ENCODE assay signal across 33 cellular contexts in genomic region chr7:101432316-101432715, GRCh38.
"Had no signal": no experiment of that assay in that cellular context is flagged by ENCODE, and none has a peak within 500 bp of the region (broad histone marks: within the 10 kb centered on the region; RNA-seq: fewer than 3 reads in every experiment).

No MANE protein-coding gene starts in this region.

- H3K36me3 Mint-ChIP-seq: activated naive CD4-positive, alpha-beta T cell treated with anti-CD3 and anti-CD28 coated beads, Interleukin-2, amount 50 U/mL, for 24 hours; activated naive CD8-positive, alpha-beta T cell treated with anti-CD3 and anti-CD28 coated beads for 36 hours had no signal

- H3K36me3 ChIP-seq: adrenal gland, colonic mucosa, esophagus squamous epithelium, gastroesophageal sphincter, WERI-Rb-1 had no signal

- H3K9me3 Mint-ChIP-seq: activated B cell treated with CpG ODN at 0.5 μM for 24 hours; activated CD8-positive, alpha-beta T cell treated with anti-CD3 and anti-CD28 coated beads for 36 hours; activated naive CD4-positive, alpha-beta T cell treated with anti-CD3 and anti-CD28 coated beads for 36 hours; activated naive CD4-positive, alpha-beta T cell treated with anti-CD3 and anti-CD28 coated beads, Interleukin-2, amount 50 U/mL, for 24 hours; activated naive CD8-positive, alpha-beta T cell treated with anti-CD3 and anti-CD28 coated beads for 36 hours; activated naive CD8-positive, alpha-beta T cell treated with anti-CD3 and anti-CD28 coated beads, Interleukin-2, amount 50 U/mL, for 24 hours; activated T-helper 1 cell treated with anti-CD3 and anti-CD28 coated beads, Interleukin-12 subunit alpha, Interleukin-12 subunit beta, Interleukin-2, Interleukin-4 antibody, amounts not matched to agents 30 ng/mL and 10 ng/mL and 1 ng/mL, durations not matched to agents 14 hours and 24 hours and 36 hours; activated T-helper 2 cell treated with anti-CD3 and anti-CD28 coated beads, Interferon-gamma antibody, Interleukin-2, Interleukin-4, amounts not matched to agents 10 μg/mL and 5 μg/mL and 100 μg/mL, durations not matched to agents 14 hours and 24 hours and 36 hours; T-helper 2 cell treated with Interferon-gamma antibody and Interleukin-4, amounts not matched to agents 5 μg/mL and 100 μg/mL, for 36 hours had no signal

- H3K4me1 ChIP-seq: adrenal gland, body of pancreas, colonic mucosa, esophagus squamous epithelium, gastroesophageal sphincter had no signal

- FAIRE-seq: endometrium, endothelial cell of umbilical vein had no signal

- H3K27me3 ChIP-seq: adrenal gland, body of pancreas, colonic mucosa had no signal

- H3K4me3 ChIP-seq: adrenal gland, body of pancreas, colonic mucosa, esophagus squamous epithelium, gastroesophageal sphincter had no signal

- H3K9me3 ChIP-seq: adrenal gland, body of pancreas, colonic mucosa, esophagus squamous epithelium, gastroesophageal sphincter had no signal

- H3K27ac Mint-ChIP-seq: activated B cell treated with CpG ODN at 0.5 μM for 24 hours; activated CD8-positive, alpha-beta T cell treated with anti-CD3 and anti-CD28 coated beads for 36 hours; activated naive CD4-positive, alpha-beta T cell treated with anti-CD3 and anti-CD28 coated beads for 36 hours; activated naive CD4-positive, alpha-beta T cell treated with anti-CD3 and anti-CD28 coated beads, Interleukin-2, amount 50 U/mL, for 24 hours; activated naive CD8-positive, alpha-beta T cell treated with anti-CD3 and anti-CD28 coated beads for 36 hours; activated naive CD8-positive, alpha-beta T cell treated with anti-CD3 and anti-CD28 coated beads, Interleukin-2, amount 50 U/mL, for 24 hours; activated T-helper 1 cell treated with anti-CD3 and anti-CD28 coated beads, Interleukin-12 subunit alpha, Interleukin-12 subunit beta, Interleukin-2, Interleukin-4 antibody, amounts not matched to agents 30 ng/mL and 10 ng/mL and 1 ng/mL, durations not matched to agents 14 hours and 24 hours and 36 hours; activated T-helper 2 cell treated with anti-CD3 and anti-CD28 coated beads, Interferon-gamma antibody, Interleukin-2, Interleukin-4, amounts not matched to agents 10 μg/mL and 5 μg/mL and 100 μg/mL, durations not matched to agents 14 hours and 24 hours and 36 hours; T-helper 17 cell; T-helper 2 cell treated with Interferon-gamma antibody and Interleukin-4, amounts not matched to agents 5 μg/mL and 100 μg/mL, for 36 hours had no signal

- H3K4me3 Mint-ChIP-seq: activated B cell treated with CpG ODN at 0.5 μM for 24 hours; activated CD8-positive, alpha-beta T cell treated with anti-CD3 and anti-CD28 coated beads for 36 hours; activated naive CD4-positive, alpha-beta T cell treated with anti-CD3 and anti-CD28 coated beads for 36 hours; activated naive CD4-positive, alpha-beta T cell treated with anti-CD3 and anti-CD28 coated beads, Interleukin-2, amount 50 U/mL, for 24 hours; activated naive CD8-positive, alpha-beta T cell treated with anti-CD3 and anti-CD28 coated beads for 36 hours; activated naive CD8-positive, alpha-beta T cell treated with anti-CD3 and anti-CD28 coated beads, Interleukin-2, amount 50 U/mL, for 24 hours; activated T-helper 1 cell treated with anti-CD3 and anti-CD28 coated beads, Interleukin-12 subunit alpha, Interleukin-12 subunit beta, Interleukin-2, Interleukin-4 antibody, amounts not matched to agents 30 ng/mL and 10 ng/mL and 1 ng/mL, durations not matched to agents 14 hours and 24 hours and 36 hours; T-helper 17 cell; T-helper 2 cell treated with Interferon-gamma antibody and Interleukin-4, amounts not matched to agents 5 μg/mL and 100 μg/mL, for 36 hours had no signal

- ATAC-seq: activated CD4-positive, CD25-positive, alpha-beta regulatory T cell treated with anti-CD3 and anti-CD28 coated beads, Interleukin-2, amount 50 U/mL, for 24 hours; activated CD8-positive, alpha-beta T cell treated with anti-CD3 and anti-CD28 coated beads for 36 hours; activated naive CD8-positive, alpha-beta T cell treated with anti-CD3 and anti-CD28 coated beads, Interleukin-2, amount 50 U/mL, for 24 hours; body of pancreas; gastroesophageal sphincter; T-helper 17 cell had no signal

- H3K27ac ChIP-seq: adrenal gland, body of pancreas, colonic mucosa, epithelial cell of prostate, esophagus squamous epithelium, gastroesophageal sphincter, WERI-Rb-1 had no signal

- DNase-seq: activated B cell treated with CpG ODN at 0.5 μM for 24 hours; activated CD4-positive, alpha-beta T cell treated with anti-CD3 and anti-CD28 coated beads for 48 hours; activated CD4-positive, alpha-beta T cell treated with anti-CD3 and anti-CD28 coated beads, Interleukin-2, amount 50 U/mL, for 1 hour; activated CD4-positive, alpha-beta T cell treated with anti-CD3 and anti-CD28 coated beads, Interleukin-2, amount 50 U/mL, for 48 hours; activated CD8-positive, alpha-beta memory T cell treated with anti-CD3 and anti-CD28 coated beads for 24 hours; activated CD8-positive, alpha-beta T cell treated with anti-CD3 and anti-CD28 coated beads for 36 hours; activated effector memory CD4-positive, alpha-beta T cell treated with anti-CD3 and anti-CD28 coated beads, Interleukin-2, amount 50 U/mL, for 16 hours; activated naive CD4-positive, alpha-beta T cell treated with anti-CD3 and anti-CD28 coated beads for 36 hours; activated naive CD8-positive, alpha-beta T cell treated with anti-CD3 and anti-CD28 coated beads for 36 hours; activated naive CD8-positive, alpha-beta T cell treated with anti-CD3 and anti-CD28 coated beads, Interleukin-2, amount 50 U/mL, for 24 hours; activated T-cell treated with anti-CD3 and anti-CD28 coated beads, Interleukin-2, amount 50 U/mL, for 48 hours; adrenal gland; amygdala; aorta; body of pancreas; caudate nucleus; colonic mucosa; effector CD8-positive, alpha-beta T cell; esophagus squamous epithelium; foreskin melanocyte; T-helper 1 cell; T-helper 17 cell; T1000; WERI-Rb-1 had no signal
